Comparison of ENCODE assay signal across 1 cellular context in genomic region chr10:73358331-73359279, GRCh38.
TF ChIP-seq lines count a peak whose summit lies in the region.

Gene CFAP70, minus strand, starts transcription at chr10:73358864. Its CDS starts 4,068 bp downstream, at chr10:73354796.

TF ChIP-seq in HepG2, 621 proteins besides CTCF, POLR2A, EP300 and RAD21 (continued from another document and continues in another):
- peak; percentile 75 for TF ChIP-seq HOMEZ (CRISPR knock-in tag; IDR thresholded peaks at IDR 0.05; ENCODE audit: low read depth)
- TF ChIP-seq SNAPC5 (CRISPR knock-in tag; IDR thresholded peaks at IDR 0.05; ENCODE audit: borderline replicate concordance): no peak
- 0 out of 2 replicates have a peak, but pooled peaks have one; percentile 28 for TF ChIP-seq NR0B2 (CRISPR knock-in tag; IDR thresholded peaks at IDR 0.05)
- TF ChIP-seq ATF1 (CRISPR knock-in tag; IDR thresholded peaks at IDR 0.05): no peak
- TF ChIP-seq MXD3 (CRISPR knock-in tag; IDR thresholded peaks at IDR 0.05): 0 out of 2 replicates have a peak, but pooled peaks have one; percentile 39
- TF ChIP-seq MXI1 (IDR thresholded peaks at IDR 0.05; ENCODE audit: borderline replicate concordance, low read depth, low read length): peak; percentile 62; the same call in 1 of the 3 replicates
- TF ChIP-seq ZEB1 (IDR thresholded peaks at IDR 0.05; ENCODE audit: insufficient replicate concordance, low read depth): no peak
- no peak for TF ChIP-seq SRY (CRISPR knock-in tag; IDR thresholded peaks at IDR 0.05)
- peak; percentile 76 for TF ChIP-seq DRAP1 (CRISPR knock-in tag; IDR thresholded peaks at IDR 0.05)
- no peak for TF ChIP-seq ZNF235 (CRISPR knock-in tag; IDR thresholded peaks at IDR 0.05; ENCODE audit: borderline replicate concordance)
- TF ChIP-seq NR2F1 (CRISPR knock-in tag; IDR thresholded peaks at IDR 0.05): no peak
- no peak for TF ChIP-seq MYNN (CRISPR knock-in tag; IDR thresholded peaks at IDR 0.05; ENCODE audit: low read depth)
- TF ChIP-seq YEATS2 (CRISPR knock-in tag; IDR thresholded peaks at IDR 0.05; ENCODE audit: borderline replicate concordance): peak; percentile 88
- TF ChIP-seq DDIT3 (CRISPR knock-in tag; IDR thresholded peaks at IDR 0.05): no peak
- TF ChIP-seq BCL6 (CRISPR knock-in tag; IDR thresholded peaks at IDR 0.05): peak; percentile 9; the same call in 1 of the 2 replicates
- TF ChIP-seq ATF4 (CRISPR knock-in tag; IDR thresholded peaks at IDR 0.05): no peak; a peak in 1 of 4 replicates
- no peak for TF ChIP-seq ZNF24 (IDR thresholded peaks at IDR 0.05)
- TF ChIP-seq ZBTB21 (CRISPR knock-in tag; IDR thresholded peaks at IDR 0.05): no peak
- no peak for TF ChIP-seq ZNF44 (CRISPR knock-in tag; IDR thresholded peaks at IDR 0.05)
- no peak for TF ChIP-seq ZNF180 (CRISPR knock-in tag; IDR thresholded peaks at IDR 0.05; ENCODE audit: borderline replicate concordance, low read depth)
- TF ChIP-seq ARNT (IDR thresholded peaks at IDR 0.05): no peak
- TF ChIP-seq ZNF160 (CRISPR knock-in tag; IDR thresholded peaks at IDR 0.05): no peak
- no peak for TF ChIP-seq ZNF432 (CRISPR knock-in tag; IDR thresholded peaks at IDR 0.05; ENCODE audit: borderline replicate concordance)
- peak; percentile 97 for TF ChIP-seq HNRNPLL (IDR thresholded peaks at IDR 0.05; ENCODE audit: low read depth, low read length, poor library complexity, severe bottlenecking)
- no peak for TF ChIP-seq KLF15 (CRISPR knock-in tag; IDR thresholded peaks at IDR 0.05; ENCODE audit: borderline replicate concordance)
- TF ChIP-seq ZSCAN5A (CRISPR knock-in tag; IDR thresholded peaks at IDR 0.05; ENCODE audit: borderline replicate concordance): peak; percentile 43; the same call in 1 of the 2 replicates
- 0 out of 2 replicates have a peak, but pooled peaks have one; percentile 4 for TF ChIP-seq ZBTB14 (CRISPR knock-in tag; IDR thresholded peaks at IDR 0.05)
- TF ChIP-seq MZF1 (CRISPR knock-in tag; IDR thresholded peaks at IDR 0.05; ENCODE audit: borderline replicate concordance): no peak
- no peak for TF ChIP-seq REST (IDR thresholded peaks at IDR 0.05; ENCODE audit: borderline replicate concordance in 1 of 2, low read depth in 1 of 2, low read length in 2 of 2)
- 0 out of 2 replicates have a peak, but pooled peaks have one; percentile 25 for TF ChIP-seq DMAP1 (CRISPR knock-in tag; IDR thresholded peaks at IDR 0.05)
- no peak for TF ChIP-seq CENPX (CRISPR knock-in tag; IDR thresholded peaks at IDR 0.05)
- TF ChIP-seq MAFG (CRISPR knock-in tag; IDR thresholded peaks at IDR 0.05): no peak
- TF ChIP-seq TAF1 (CRISPR knock-in tag; IDR thresholded peaks at IDR 0.05): peak; percentile 43; the same call in 1 of the 2 replicates
- no peak for TF ChIP-seq ZNF768 (CRISPR knock-in tag; IDR thresholded peaks at IDR 0.05)
- peak; percentile 83; the same call in 1 of the 2 replicates for TF ChIP-seq KDM5A (IDR thresholded peaks at IDR 0.05; ENCODE audit: borderline replicate concordance, low read length)
- peak; percentile 32 for TF ChIP-seq YY1 (IDR thresholded peaks at IDR 0.05; ENCODE audit: insufficient read depth, insufficient replicate concordance, low read depth, low read length)
- 0 out of 2 replicates have a peak, but pooled peaks have one; percentile 23 for TF ChIP-seq HOXA3 (CRISPR knock-in tag; IDR thresholded peaks at IDR 0.05)
- no peak for TF ChIP-seq AFF4 (CRISPR knock-in tag; IDR thresholded peaks at IDR 0.05)
- TF ChIP-seq GABPA (IDR thresholded peaks at IDR 0.05; ENCODE audit: low read depth, low read length): no peak
- no peak for TF ChIP-seq GABPA (CRISPR knock-in tag; IDR thresholded peaks at IDR 0.05; ENCODE audit: low read depth)
- TF ChIP-seq ZBTB46 (CRISPR knock-in tag; IDR thresholded peaks at IDR 0.05; ENCODE audit: borderline replicate concordance): no peak
